8 cellular contexts compared by ENCODE assay signal in genomic region chr2:218034497-218035213, GRCh38. TPM values are rescaled to one million over a fixed set of nuclear protein-coding genes. Genes with fewer than 3 reads are reported as not detected.
DNase-seq lines count a peak whose midpoint lies in the region; ATAC-seq and TF ChIP-seq lines count a peak whose summit lies in the region.
"Not testable (repeated sequence)": the region's sequence is repeated elsewhere in the genome, so short reads cannot be mapped to it uniquely, and the experiment has no call there.

No MANE protein-coding gene starts in this region.

- DNase-seq in NCI-H1092 treated with DMSO at 0.1 percent for 48 hours (lab: John Stamatoyannopoulos, UW) (peak; percentile 34), SW480 (ENCODE audit: low spot score) (peak; percentile 70), heart left ventricle (peak in 4 of 5 donors; percentile 60 to 77 (median 70)), posterior cingulate gyrus (peak in 7 of 10 donors; percentile 41 to 93 (median 66)), upper lobe of right lung (peak; percentile 79)
- peak; percentile 64 for DNase-seq in activated naive CD8-positive, alpha-beta T cell treated with anti-CD3 and anti-CD28 coated beads, Interleukin-2, amount 10 ng/mL, durations not matched to agents 7 days and 5 days

- peak overlapping the region; percentile 85 for H3K27ac Mint-ChIP-seq in activated naive CD8-positive, alpha-beta T cell treated with anti-CD3 and anti-CD28 coated beads, Interleukin-2, amount 10 ng/mL, durations not matched to agents 7 days and 5 days

- H3K9me3 ChIP-seq in heart left ventricle, upper lobe of right lung: not testable (repeated sequence)

- 25 to 32% (median 28%) methylated on average over 18 to 24 of the region's 24 CpGs for WGBS in heart left ventricle, 4 donors

- peak; percentile 90 for ATAC-seq in HG02759 (IDR thresholded peaks at IDR 0.05; ENCODE audit: unreplicated experiment)
- peak; percentile 88 for ATAC-seq in activated naive CD8-positive, alpha-beta T cell treated with anti-CD3 and anti-CD28 coated beads, Interleukin-2, amount 10 ng/mL, durations not matched to agents 7 days and 5 days (ENCODE audit: low read depth)
- ATAC-seq in heart left ventricle, result peak; percentile 67 to 86 (median 81)
- peak; percentile 91 for ATAC-seq in upper lobe of right lung

- not testable (repeated sequence) for H3K36me3 ChIP-seq in heart left ventricle, upper lobe of right lung

- peaks cover 0 to 17% (median 7%) of the 10 kb centered on the region in 12 donors for H3K4me1 ChIP-seq in heart left ventricle
- H3K4me1 ChIP-seq in upper lobe of right lung, result not testable (repeated sequence)

- peaks cover 24% of the 10 kb centered on the region for H3K4me1 Mint-ChIP-seq in activated naive CD8-positive, alpha-beta T cell treated with anti-CD3 and anti-CD28 coated beads, Interleukin-2, amount 10 ng/mL, durations not matched to agents 7 days and 5 days

- H3K4me3 ChIP-seq in heart left ventricle (peak overlapping the region in 9 of 12 donors; percentile 22 to 49 (median 30)), upper lobe of right lung (peak overlapping the region; percentile 35)

- TF ChIP-seq CTCF in GM12873 (IDR thresholded peaks at IDR 0.05; ENCODE audit: insufficient read depth, low read depth, low read length, missing control alignments) (peak; percentile 79), heart left ventricle (IDR thresholded peaks at IDR 0.05) (peak; percentile 44 to 83 (median 70)), upper lobe of right lung (IDR thresholded peaks at IDR 0.05) (peak; percentile 70)

- H3K9me3 Mint-ChIP-seq in activated naive CD8-positive, alpha-beta T cell treated with anti-CD3 and anti-CD28 coated beads, Interleukin-2, amount 10 ng/mL, durations not matched to agents 7 days and 5 days, result not testable (repeated sequence)

- peak overlapping the region in 1 of 12 donors; percentile 42 for H3K27ac ChIP-seq in heart left ventricle
- not testable (repeated sequence) for H3K27ac ChIP-seq in upper lobe of right lung

- H3K36me3 Mint-ChIP-seq in activated naive CD8-positive, alpha-beta T cell treated with anti-CD3 and anti-CD28 coated beads, Interleukin-2, amount 10 ng/mL, durations not matched to agents 7 days and 5 days, result not testable (repeated sequence)

- not testable (repeated sequence) for H3K27me3 ChIP-seq in heart left ventricle, upper lobe of right lung

- POLR2A ChIA-PET in activated naive CD8-positive, alpha-beta T cell treated with anti-CD3 and anti-CD28 coated beads, Interleukin-2, amount 10 ng/mL, durations not matched to agents 7 days and 5 days (lab: Charles Lee), result not testable (repeated sequence)

- not testable (repeated sequence) for H3K27me3 Mint-ChIP-seq in activated naive CD8-positive, alpha-beta T cell treated with anti-CD3 and anti-CD28 coated beads, Interleukin-2, amount 10 ng/mL, durations not matched to agents 7 days and 5 days

- intact Hi-C loops in heart left ventricle (cut with DNase I) (loop anchor here (1.0 to 10.0 kb wide), 9 partner anchors 37 to 250 kb away; no protein-coding TSS in a partner anchor), posterior cingulate gyrus (cut with DNase I) (loop anchor here (1.0 to 2.0 kb wide), 2 partner anchors 42 to 249 kb away; no protein-coding TSS in a partner anchor)
- intact Hi-C loops in upper lobe of right lung (cut with DNase I), result not testable (repeated sequence)

- peak overlapping the region; percentile 80 for H3K4me3 Mint-ChIP-seq in activated naive CD8-positive, alpha-beta T cell treated with anti-CD3 and anti-CD28 coated beads, Interleukin-2, amount 10 ng/mL, durations not matched to agents 7 days and 5 days

- not testable (repeated sequence) for TF ChIP-seq POLR2A in heart left ventricle (IDR thresholded peaks at IDR 0.05)

RNA-seq across cellular contexts. Expression of gene TNS1, which starts 31.9 kb away (rescaled TPM):
- total RNA-seq in activated naive CD8-positive, alpha-beta T cell treated with anti-CD3 and anti-CD28 coated beads, Interleukin-2, amount 10 ng/mL, durations not matched to agents 7 days and 5 days, result 10 to 100 TPM; 15.1 to 21.2 TPM
- 100 to 1,000 TPM; 513 to 899 (median 742) TPM for total RNA-seq in heart left ventricle
- polyA plus RNA-seq in heart left ventricle, result 100 to 1,000 TPM; 243 to 339 TPM
- total RNA-seq in upper lobe of right lung, result 669 TPM

RNA-seq across cellular contexts. Expression of gene RUFY4, which starts 34.4 kb away (rescaled TPM):
- total RNA-seq in activated naive CD8-positive, alpha-beta T cell treated with anti-CD3 and anti-CD28 coated beads, Interleukin-2, amount 10 ng/mL, durations not matched to agents 7 days and 5 days, result 1 to 10 TPM; 3.0 to 4.9 TPM
- total RNA-seq in heart left ventricle (1 to 10 TPM in 1 of 9 donors, under 1 TPM in 2, not detected in 6; 0.11 to 1.0 (median 0.14) TPM), upper lobe of right lung (not detected)
- polyA plus RNA-seq in heart left ventricle, result not detected

Comparison
In these comparisons a context has a peak if more than half of its experiments do, and no peak if none do; other contexts are left out.
1. RNA of gene TNS1, which starts 31.9 kb away (total RNA-seq): 513 to 899 TPM in heart left ventricle and 669 TPM in upper lobe of right lung (single experiment); 15.1 to 21.2 TPM in activated naive CD8-positive, alpha-beta T cell treated with anti-CD3 and anti-CD28 coated beads, Interleukin-2, amount 10 ng/mL, durations not matched to agents 7 days and 5 days; every median in the first group is over 10 times any median in the second.
2. Peak in every context shown above with its lines, with median percentiles within 50 percentile points of each other: CTCF ChIP-seq, ATAC-seq and DNase-seq.